Comparison of ENCODE assay signal across 15 cellular contexts in the genomic region with DNA sequence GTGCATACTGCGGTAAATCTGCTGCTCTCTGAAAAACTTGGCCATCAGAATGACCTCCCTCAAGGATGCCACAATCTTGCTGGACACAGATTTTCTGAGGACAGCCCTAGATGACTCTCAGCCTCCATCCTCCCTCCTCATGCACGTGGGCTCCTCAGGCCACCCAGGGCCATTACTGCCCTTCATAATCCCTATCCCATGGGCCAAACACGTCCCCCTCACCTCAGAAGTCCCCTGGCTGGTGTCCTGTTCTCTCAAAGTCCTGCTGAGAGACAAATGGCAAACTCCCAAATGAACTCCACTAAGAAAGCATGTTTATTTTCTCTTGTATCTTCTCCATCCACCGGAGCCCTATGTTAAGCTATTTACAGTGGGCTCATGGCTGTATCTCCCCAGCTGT.
"Had no signal": no experiment of that assay in that cellular context is flagged by ENCODE, and none has a peak within 500 bp of the region (broad histone marks: within the 10 kb centered on the region; RNA-seq: fewer than 3 reads in every experiment).

No MANE protein-coding gene starts in this region.

- ATAC-seq: left lung; lower lobe of right lung; natural killer cell treated with Interleukin-12 subunit alpha and Interleukin-12 subunit beta and Interleukin-15 and Interleukin-18, amount 100 ng/mL, for 72 hours; pancreas; stimulated activated memory B cell treated with anti-CD40 and anti-IgM and Interleukin-4, amounts not matched to agents 10 μg/mL and 1 μg/mL and 100 μg/mL, for 72 hours; stimulated activated naive CD8-positive, alpha-beta T cell treated with anti-CD3 and anti-CD28 coated beads, Interleukin-15, Interleukin-2, amounts not matched to agents 100 U/mL and 50 U/mL, for 24 hours had no signal

- DNase-seq: dorsolateral prefrontal cortex; effector CD4-positive, alpha-beta T cell; hypothalamus; kidney; left lung; lower lobe of right lung; naive B cell; pancreas; spleen; stimulated activated CD4-positive, alpha-beta T cell treated with anti-CD3 and anti-CD28 coated beads, Interleukin-4, amount 100 ng/mL, for 4 hours; stimulated activated naive CD8-positive, alpha-beta T cell treated with anti-CD3 and anti-CD28 coated beads, Interleukin-15, Interleukin-2, amounts not matched to agents 100 U/mL and 50 U/mL, for 24 hours; substantia nigra; upper lobe of left lung had no signal
